In genomic region chr2:39124000-39124769, GRCh38 we compare ENCODE assay signal across 8 cellular contexts. TPM values are rescaled to one million over a fixed set of nuclear protein-coding genes. Genes with fewer than 3 reads are reported as not detected.
A peak's percentile ranks its signal among the peaks of the same experiment; 100 is the strongest.
DNase-seq lines count a peak whose midpoint lies in the region; ATAC-seq, FAIRE-seq and TF ChIP-seq lines count a peak whose summit lies in the region.

No MANE protein-coding gene starts in this region.

- H3K4me3 ChIP-seq in breast epithelium (peak overlapping the region; percentile 77 to 94 (median 85)), small intestine (ENCODE audit: low read depth in 1 of 2, low read length in 2 of 2) (peak overlapping the region; percentile 55 to 73)

- intact Hi-C loops in breast epithelium (cut with DNase I; ENCODE audit: low total_unique reads) = no loop called here

- DNase-seq in AG08396 (ENCODE audit: low spot score) (peak; percentile 92), NCI-H2171 treated with DMSO at 0.1 percent for 48 hours (lab: John Stamatoyannopoulos, UW) (peak; percentile 96), breast epithelium (ENCODE audit: low spot score in 2 of 2) (peak; percentile 86 to 91), iPS-NIHi11 (ENCODE audit: low spot score) (peak; percentile 93), small intestine (peak; percentile 97)

- TF ChIP-seq CTCF in VCaP (conservative IDR thresholded peaks at IDR 0.05) (peak; percentile 74), breast epithelium (IDR thresholded peaks at IDR 0.05) (peak in 2 of 3 donors; percentile 24)

- H3K36me3 ChIP-seq in breast epithelium = no peaks in the 10 kb centered on the region
- H3K36me3 ChIP-seq in small intestine (ENCODE audit: control insufficient read depth in 2 of 2, insufficient read depth in 2 of 2, low read length in 2 of 2) = no peaks in the 10 kb centered on the region

- H3K4me1 ChIP-seq in breast epithelium (peaks cover 0 to 14% of the 10 kb centered on the region in 2 donors), small intestine (ENCODE audit: control insufficient read depth in 2 of 2, insufficient read depth in 1 of 2, low read depth in 1 of 2, low read length in 1 of 2) (peaks cover 2 to 3% of the 10 kb centered on the region in 2 donors)

- peak overlapping the region; percentile 97 for H3K27ac ChIP-seq in VCaP
- H3K27ac ChIP-seq in breast epithelium = peak overlapping the region; percentile 92 to 95
- peak overlapping the region; percentile 92 to 98 for H3K27ac ChIP-seq in small intestine (ENCODE audit: low read depth in 1 of 2, low read length in 1 of 2)

- ATAC-seq in GM18873 (IDR thresholded peaks at IDR 0.05; ENCODE audit: low FRiP score, unreplicated experiment) = peak; percentile 48
- peak; percentile 57 for ATAC-seq in HG03135 (IDR thresholded peaks at IDR 0.05; ENCODE audit: unreplicated experiment)

- 0 to 1% (median 0%) methylated on average over 58 to 59 of the region's 59 CpGs for WGBS in small intestine, 3 donors

- H3K9me3 ChIP-seq in breast epithelium (no peaks in the 10 kb centered on the region), small intestine (ENCODE audit: control insufficient read depth, low read depth) (no peaks in the 10 kb centered on the region)

- TF ChIP-seq POLR2A in breast epithelium (IDR thresholded peaks at IDR 0.05) = peak; percentile 78

- no peaks in the 10 kb centered on the region for H3K27me3 ChIP-seq in breast epithelium
- no peaks in the 10 kb centered on the region for H3K27me3 ChIP-seq in small intestine (ENCODE audit: control insufficient read depth in 2 of 2, insufficient read depth in 2 of 2, low read length in 2 of 2)

- FAIRE-seq in small intestine (lab: Jason Lieb, UNC) = no peak

RNA-seq across cellular contexts. Expression of gene SOS1, which starts 3.3 kb away (rescaled TPM):
- total RNA-seq in breast epithelium = 10 to 100 TPM; 33.4 to 49.0 (median 37.0) TPM
- 10 to 100 TPM in 2 of 3 donors, 1 to 10 TPM in 1; 7.8 to 18.1 (median 10.5) TPM for polyA plus RNA-seq in small intestine

Comparison
In these comparisons a context has a peak if more than half of its experiments do, and no peak if none do; other contexts are left out.
1. Peak in every context shown above with its lines: DNase-seq, ATAC-seq, H3K4me3 ChIP-seq and H3K27ac ChIP-seq.